ENCODE assay signal across 10 cellular contexts in genomic region chr17:75430159-75430748, GRCh38. TPM values are rescaled to one million over a fixed set of nuclear protein-coding genes. Genes with fewer than 3 reads are reported as not detected.
DNase-seq lines count a peak whose midpoint lies in the region; FAIRE-seq and TF ChIP-seq lines count a peak whose summit lies in the region.
"Had no signal": no experiment of that assay in that cellular context is flagged by ENCODE, and none has a peak within 500 bp of the region (broad histone marks: within the 10 kb centered on the region; RNA-seq: fewer than 3 reads in every experiment).

No MANE protein-coding gene starts in this region.

- H3K9me3 ChIP-seq in adipocyte (ENCODE audit: control insufficient read depth, low read length) (no peaks in the 10 kb centered on the region), kidney (ENCODE audit: control insufficient read depth in 1 of 2, low read length in 2 of 2) (no peaks in the 10 kb centered on the region), stomach (no peaks in the 10 kb centered on the region)
- H3K9me3 ChIP-seq: adrenal gland had no signal

- H3K4me1 ChIP-seq in adipocyte (ENCODE audit: control insufficient read depth, insufficient read depth, low read length) (peaks cover 17% of the 10 kb centered on the region), kidney (ENCODE audit: control insufficient read depth in 1 of 2, insufficient read depth in 1 of 2, low read depth in 1 of 2, low read length in 2 of 2) (peaks cover 4 to 5% of the 10 kb centered on the region in 2 donors), stomach (peaks cover 7 to 36% (median 18%) of the 10 kb centered on the region in 4 donors)

- peak; percentile 64 for DNase-seq in H7
- DNase-seq in adipocyte (ENCODE audit: low read depth), result peak; percentile 84
- no peak for DNase-seq in kidney
- no peak for DNase-seq in stomach
- no peak for DNase-seq in NOMO-1 treated with DMSO at 0.1 percent for 48 hours (lab: John Stamatoyannopoulos, UW; ENCODE audit: unreplicated experiment)
- no peak for DNase-seq in GM13977 (ENCODE audit: low spot score)
- no peak for DNase-seq in stimulated activated CD4-positive, alpha-beta T cell treated with anti-CD3 and anti-CD28 coated beads, Interleukin-12 subunit alpha, Interleukin-12 subunit beta, amount 100 ng/mL, for 4 hours
- no peak for DNase-seq in activated T-cell treated with anti-CD3 and anti-CD28 coated beads, Interleukin-2, amount 50 U/mL, for 48 hours
- DNase-seq: NCI-H1092 had no signal

- H3K36me3 ChIP-seq in H7 (replicated peaks; ENCODE audit: control insufficient read depth, insufficient read depth, low read length) (no peaks in the 10 kb centered on the region), adipocyte (ENCODE audit: control insufficient read depth, insufficient read depth, low read length, severe bottlenecking) (no peaks in the 10 kb centered on the region), kidney (ENCODE audit: control insufficient read depth in 1 of 2, insufficient read depth in 2 of 2, low read length in 2 of 2) (no peaks in the 10 kb centered on the region), stomach (no peaks in the 10 kb centered on the region)
- H3K36me3 ChIP-seq: adrenal gland had no signal

- no peak for TF ChIP-seq EP300 in stomach (IDR thresholded peaks at IDR 0.05)

- peak overlapping the region; percentile 14 for H3K9ac ChIP-seq in adipocyte (ENCODE audit: low read length)
- H3K9ac ChIP-seq in kidney (ENCODE audit: low read length in 2 of 2), result peak overlapping the region; percentile 19 to 44

- TF ChIP-seq CTCF in kidney (IDR thresholded peaks at IDR 0.05; ENCODE audit: borderline replicate concordance, extremely low read depth, insufficient read depth), result no peak
- no peak for TF ChIP-seq CTCF in stomach (IDR thresholded peaks at IDR 0.05)
- no peak for TF ChIP-seq CTCF in GM13977 (IDR thresholded peaks at IDR 0.05; ENCODE audit: extremely low read depth, insufficient read depth, missing control alignments)

- H3K4me3 ChIP-seq in H7 (ENCODE audit: insufficient read depth, low read depth, low read length), result no peak overlapping the region
- peak overlapping the region; percentile 29 for H3K4me3 ChIP-seq in adipocyte (ENCODE audit: low read length)
- peak overlapping the region in 1 of 2 donors; percentile 25 for H3K4me3 ChIP-seq in kidney (ENCODE audit: low read length in 2 of 2)
- no peak overlapping the region for H3K4me3 ChIP-seq in stomach
- H3K4me3 ChIP-seq: adrenal gland had no signal

- WGBS in stomach, 5 donors, result 26 to 39% (median 34%) methylated on average over 9 of the region's 9 CpGs

- H3K27ac ChIP-seq in kidney (ENCODE audit: low read depth in 2 of 2, low read length in 2 of 2) (peak overlapping the region; percentile 13 to 30), stomach (peak overlapping the region in 3 of 5 donors; percentile 46 to 73 (median 46))

- H3K27me3 ChIP-seq in H7 (ENCODE audit: control insufficient read depth, insufficient read depth, low read length) (no peaks in the 10 kb centered on the region), adipocyte (replicated peaks; ENCODE audit: control insufficient read depth, insufficient read depth, low read length) (peaks cover 18% of the 10 kb centered on the region), stomach (no peaks in the 10 kb centered on the region)
- H3K27me3 ChIP-seq: adrenal gland had no signal

- FAIRE-seq in kidney (lab: Jason Lieb, UNC), result no peak

- intact Hi-C loops in kidney (cut with DNase I), result no loop called here
- intact Hi-C loops in stomach (cut with DNase I; ENCODE audit: low total_unique reads), result loop anchor here (10.0 kb wide), 1 partner anchor 75 kb away; no protein-coding TSS in a partner anchor

- in situ Hi-C loops in GM13977 (cut with MboI; ENCODE audit: low pct_unique_long_range_greater_than_20kb, low sequenced_read_pairs, unreplicated experiment), result no loop called here

- no peak for TF ChIP-seq POLR2A in stomach (IDR thresholded peaks at IDR 0.05)

RNA-seq across cellular contexts. Expression of gene GRB2, which starts 24.8 kb away (rescaled TPM):
- 98.7 and 100 TPM in 2 replicates for total RNA-seq in H7 (2014; rRNA removed; shearing (Covaris generic))
- total RNA-seq in kidney (119 TPM), stomach (100 to 1,000 TPM in 4 of 5 donors, 10 to 100 TPM in 1; 73.3 to 488 (median 135) TPM)
- polyA plus RNA-seq in kidney (ENCODE audit: insufficient read depth, low read depth, low replicate concordance) (65.3 TPM), stomach (10 to 100 TPM; 32.5 to 48.9 (median 43.3) TPM)

RNA-seq across cellular contexts. Expression of gene TMEM94, which starts 26.2 kb away (rescaled TPM):
- 58.2 and 76.8 TPM in 2 replicates for total RNA-seq in H7 (2014; rRNA removed; shearing (Covaris generic))
- total RNA-seq in kidney (82.6 TPM), stomach (100 to 1,000 TPM in 3 of 5 donors, 10 to 100 TPM in 2; 31.9 to 466 (median 128) TPM)
- polyA plus RNA-seq in kidney (ENCODE audit: insufficient read depth, low read depth, low replicate concordance) (49.6 TPM), stomach (10 to 100 TPM; 16.6 to 28.5 (median 20.5) TPM)

Comparison
In these comparisons a context has a peak if more than half of its experiments do, and no peak if none do; other contexts are left out.
1. DNase-seq: peak in H7 (single experiment) and adipocyte (single experiment); none in kidney (single experiment), stomach (single experiment), NOMO-1 treated with DMSO at 0.1 percent for 48 hours (single experiment), GM13977 (single experiment), stimulated activated CD4-positive, alpha-beta T cell treated with anti-CD3 and anti-CD28 coated beads, Interleukin-12 subunit alpha, Interleukin-12 subunit beta, amount 100 ng/mL, for 4 hours (single experiment) and activated T-cell treated with anti-CD3 and anti-CD28 coated beads, Interleukin-2, amount 50 U/mL, for 48 hours (0 of 2).